ENCODE assay signal across 9 cellular contexts in genomic region chr6:490251-491037, GRCh38.
DNase-seq lines count a peak whose midpoint lies in the region; ATAC-seq and TF ChIP-seq lines count a peak whose summit lies in the region.
"Had no signal": no experiment of that assay in that cellular context is flagged by ENCODE, and none has a peak within 500 bp of the region (broad histone marks: within the 10 kb centered on the region; RNA-seq: fewer than 3 reads in every experiment).

No MANE protein-coding gene starts in this region.

- peaks cover 30% of the 10 kb centered on the region for H3K36me3 Mint-ChIP-seq in CD8-positive, alpha-beta T cell
- peaks cover 58% of the 10 kb centered on the region for H3K36me3 Mint-ChIP-seq in activated naive CD8-positive, alpha-beta T cell treated with anti-CD3 and anti-CD28 coated beads, Interleukin-2, amount 50 U/mL, for 24 hours (ENCODE audit: low read depth)
- H3K36me3 Mint-ChIP-seq in progenitor cell of endocrine pancreas (ENCODE audit: insufficient read depth): peaks cover 30% of the 10 kb centered on the region

- H3K9me3 Mint-ChIP-seq in CD8-positive, alpha-beta T cell: no peaks in the 10 kb centered on the region
- no peaks in the 10 kb centered on the region for H3K9me3 Mint-ChIP-seq in activated naive CD8-positive, alpha-beta T cell treated with anti-CD3 and anti-CD28 coated beads, Interleukin-2, amount 50 U/mL, for 24 hours
- peaks cover 7% of the 10 kb centered on the region for H3K9me3 Mint-ChIP-seq in progenitor cell of endocrine pancreas (ENCODE audit: low read depth)
- H3K9me3 Mint-ChIP-seq: dendritic cell treated with granulocyte-macrophage colony-stimulating factor and Interleukin-4, amounts not matched to agents 40 ng/mL and 50 ng/mL, for 4 days had no signal

- no peaks in the 10 kb centered on the region for H3K27me3 ChIP-seq in CD8-positive, alpha-beta T cell (ENCODE audit: insufficient read depth, low read length)

- H3K4me3 Mint-ChIP-seq in CD8-positive, alpha-beta T cell: peak overlapping the region; percentile 48
- H3K4me3 Mint-ChIP-seq in activated naive CD8-positive, alpha-beta T cell treated with anti-CD3 and anti-CD28 coated beads, Interleukin-2, amount 50 U/mL, for 24 hours: peak overlapping the region; percentile 71
- H3K4me3 Mint-ChIP-seq in progenitor cell of endocrine pancreas (ENCODE audit: low read depth): no peak overlapping the region
- H3K4me3 Mint-ChIP-seq: dendritic cell treated with granulocyte-macrophage colony-stimulating factor and Interleukin-4, amounts not matched to agents 40 ng/mL and 50 ng/mL, for 4 days had no signal

- H3K4me1 ChIP-seq in CD8-positive, alpha-beta T cell (ENCODE audit: insufficient read depth, low read length): peaks cover 64% of the 10 kb centered on the region

- peaks cover 10% of the 10 kb centered on the region for H3K36me3 ChIP-seq in CD8-positive, alpha-beta T cell (ENCODE audit: insufficient read depth, low read length)
- H3K36me3 ChIP-seq in KOPT-K1 (ENCODE audit: insufficient read depth, low read length): peaks cover 14% of the 10 kb centered on the region

- peak overlapping the region; percentile 89 for H3K27ac Mint-ChIP-seq in CD8-positive, alpha-beta T cell
- H3K27ac Mint-ChIP-seq in activated naive CD8-positive, alpha-beta T cell treated with anti-CD3 and anti-CD28 coated beads, Interleukin-2, amount 50 U/mL, for 24 hours: peak overlapping the region; percentile 99
- H3K27ac Mint-ChIP-seq in progenitor cell of endocrine pancreas: no peak overlapping the region
- H3K27ac Mint-ChIP-seq: dendritic cell treated with granulocyte-macrophage colony-stimulating factor and Interleukin-4, amounts not matched to agents 40 ng/mL and 50 ng/mL, for 4 days had no signal

- no peak for TF ChIP-seq CTCF in CD8-positive, alpha-beta T cell (IDR thresholded peaks at IDR 0.05)
- no peak for TF ChIP-seq CTCF in progenitor cell of endocrine pancreas (IDR thresholded peaks at IDR 0.05; ENCODE audit: unreplicated experiment)

- H3K9me3 ChIP-seq in CD8-positive, alpha-beta T cell (ENCODE audit: low read length): no peaks in the 10 kb centered on the region
- peaks cover 5% of the 10 kb centered on the region for H3K9me3 ChIP-seq in KOPT-K1 (ENCODE audit: insufficient read depth, low read length, poor library complexity, severe bottlenecking)

- CTCF ChIA-PET in CD8-positive, alpha-beta T cell (lab: Charles Lee): interaction anchor here (1.7 kb wide), 1 partner anchor 12 kb away, joined by 6 read pairs; no protein-coding TSS in a partner anchor

- no peak overlapping the region for H3K27ac ChIP-seq in CD8-positive, alpha-beta T cell (ENCODE audit: low read depth, low read length)
- peak overlapping the region; percentile 32 for H3K27ac ChIP-seq in KOPT-K1 (ENCODE audit: low read depth, low read length, poor library complexity, severe bottlenecking)

- H3K4me3 ChIP-seq in CD8-positive, alpha-beta T cell (ENCODE audit: low read depth, low read length): no peak overlapping the region

- H3K27me3 Mint-ChIP-seq in CD8-positive, alpha-beta T cell (ENCODE audit: low read depth): no peaks in the 10 kb centered on the region
- H3K27me3 Mint-ChIP-seq in activated naive CD8-positive, alpha-beta T cell treated with anti-CD3 and anti-CD28 coated beads, Interleukin-2, amount 50 U/mL, for 24 hours: no peaks in the 10 kb centered on the region
- no peaks in the 10 kb centered on the region for H3K27me3 Mint-ChIP-seq in progenitor cell of endocrine pancreas
- H3K27me3 Mint-ChIP-seq: dendritic cell treated with granulocyte-macrophage colony-stimulating factor and Interleukin-4, amounts not matched to agents 40 ng/mL and 50 ng/mL, for 4 days had no signal

- ATAC-seq in CD8-positive, alpha-beta T cell: peak; percentile 45
- peak; percentile 48 for ATAC-seq in GM19328 (IDR thresholded peaks at IDR 0.05; ENCODE audit: unreplicated experiment)
- peak; percentile 54 for ATAC-seq in activated naive CD8-positive, alpha-beta T cell treated with anti-CD3 and anti-CD28 coated beads, Interleukin-2, amount 50 U/mL, for 24 hours
- ATAC-seq in Right ventricle myocardium superior (ENCODE audit: poor library complexity): no peak

- POLR2A ChIA-PET in CD8-positive, alpha-beta T cell (lab: Charles Lee): interaction anchor here (1.0 to 3.1 kb wide), 4 partner anchors 9 to 28 kb away, joined by 3 to 18 read pairs (median 5); no protein-coding TSS in a partner anchor

- no peak for DNase-seq in CD8-positive, alpha-beta T cell
- DNase-seq in activated naive CD8-positive, alpha-beta T cell treated with anti-CD3 and anti-CD28 coated beads, Interleukin-2, amount 50 U/mL, for 24 hours: no peak
- DNase-seq in progenitor cell of endocrine pancreas (ENCODE audit: low spot score, unreplicated experiment) (no peak), Right ventricle myocardium superior (no peak), LoVo (ENCODE audit: low spot score) (no peak), T-helper 9 cell (no peak)

- intact Hi-C loops in CD8-positive, alpha-beta T cell (cut with DNase I, micrococcal nuclease): loop anchor here in 1 of 2 experiments (1.0 to 10.0 kb wide), 4 partner anchors 9 to 196 kb away; partner anchors contain the start of genes DUSP22 and IRF4
- intact Hi-C loops in Right ventricle myocardium superior (cut with DNase I): no loop called here

- peaks cover 71% of the 10 kb centered on the region for H3K4me1 Mint-ChIP-seq in CD8-positive, alpha-beta T cell (ENCODE audit: low read depth)
- peaks cover 90% of the 10 kb centered on the region for H3K4me1 Mint-ChIP-seq in activated naive CD8-positive, alpha-beta T cell treated with anti-CD3 and anti-CD28 coated beads, Interleukin-2, amount 50 U/mL, for 24 hours
- no peaks in the 10 kb centered on the region for H3K4me1 Mint-ChIP-seq in progenitor cell of endocrine pancreas (ENCODE audit: low read depth)
